In the genomic region with DNA sequence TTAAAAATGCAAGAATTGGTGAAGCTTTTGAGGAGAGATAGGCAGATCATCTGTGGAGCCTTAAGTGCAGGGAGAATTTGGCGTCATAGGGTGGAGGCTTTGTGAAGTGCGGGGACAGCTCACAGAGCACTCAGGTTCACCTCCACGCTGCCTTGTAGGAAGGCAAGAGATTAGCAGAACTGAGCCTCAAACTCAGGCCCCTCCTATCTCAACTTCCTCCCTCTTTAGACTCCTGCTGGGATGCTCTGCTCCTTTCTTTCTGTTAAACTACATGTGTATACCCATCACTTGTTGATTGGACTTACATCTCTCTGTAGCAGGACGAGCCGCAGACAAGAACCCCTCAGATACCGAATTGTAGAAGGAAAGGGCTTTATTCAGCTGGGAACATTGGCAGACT, we compare ENCODE assay signal across 20 cellular contexts.
DNase-seq lines count a peak whose midpoint lies in the region; ATAC-seq, FAIRE-seq and TF ChIP-seq lines count a peak whose summit lies in the region.
"Had no signal": no experiment of that assay in that cellular context is flagged by ENCODE, and none has a peak within 500 bp of the region (broad histone marks: within the 10 kb centered on the region; RNA-seq: fewer than 3 reads in every experiment).

No MANE protein-coding gene starts in this region.

- H3K4me1 ChIP-seq in GM12878 (ENCODE audit: control insufficient read depth, insufficient read depth, low read length): peaks cover 52% of the 10 kb centered on the region
- H3K4me1 ChIP-seq: HAP-1 had no signal

- POLR2A ChIA-PET in GM12878 (lab: Charles Lee): interaction anchor here (1.4 to 1.5 kb wide), 2 partner anchors 9 to 94 kb away, joined by 3 to 8 read pairs; no protein-coding TSS in a partner anchor

- RAD21 ChIA-PET in GM12878 (lab: Charles Lee; ENCODE audit: unreplicated experiment): interaction anchor here (1.1 to 6.3 kb wide), 7 partner anchors 94 to 343 kb away, joined by 3 to 37 read pairs (median 6); no protein-coding TSS in a partner anchor

- TF ChIP-seq RAD21 in GM12878 (IDR thresholded peaks at IDR 0.05; ENCODE audit: insufficient read depth, low read depth, low read length): no peak

- H3K27ac ChIP-seq in GM12878 (ENCODE audit: control insufficient read depth, insufficient read depth): peak overlapping the region; percentile 92
- H3K27ac ChIP-seq: coronary artery had no signal

- TF ChIP-seq POLR2A in GM12878 (IDR thresholded peaks at IDR 0.05; ENCODE audit: low read depth, low read length): no peak

- DNase-seq in Ammon's horn (ENCODE audit: low spot score) (peak; percentile 20), NOMO-1 treated with DMSO at 0.1 percent for 48 hours (lab: John Stamatoyannopoulos, UW; ENCODE audit: unreplicated experiment) (peak; percentile 56), GM12878 (ENCODE audit: low read depth, low spot score) (no peak), retina (no peak), NCI-H2081 (lab: John Stamatoyannopoulos, UW) (no peak), NCI-H2081 treated with DMSO at 0.1 percent for 48 hours (lab: John Stamatoyannopoulos, UW) (no peak), T-helper 9 cell (no peak)
- DNase-seq: activated CD4-positive, alpha-beta T cell treated with anti-CD3 and anti-CD28 coated beads for 48 hours; EL; foreskin melanocyte; left ventricle myocardium superior; NCI-H774; posterior cingulate gyrus; trophoblast cell had no signal

- peak; percentile 20 for ATAC-seq in GM19395 (IDR thresholded peaks at IDR 0.05; ENCODE audit: unreplicated experiment)
- ATAC-seq in GM12878: peak; percentile 32
- ATAC-seq: left ventricle myocardium superior had no signal

- H3K27me3 ChIP-seq in GM12878 (replicated peaks in 1 of 2; ENCODE audit: control insufficient read depth in 2 of 2, insufficient read depth in 2 of 2, low read length in 1 of 2): no peaks in the 10 kb centered on the region

- no peaks in the 10 kb centered on the region; the same call in 2 of the 3 replicates for H3K9me3 ChIP-seq in GM12878 (replicated peaks; ENCODE audit: control insufficient read depth, insufficient read depth, low read length)
- H3K9me3 ChIP-seq: HAP-1 had no signal

- 0 out of 2 replicates have a peak overlapping the region, but pooled peaks have one; percentile 2 for H3K4me3 ChIP-seq in GM12878
- H3K4me3 ChIP-seq: coronary artery, HAP-1, skin epidermis had no signal

- no peak for FAIRE-seq in GM12878 (lab: Jason Lieb, UNC)
- FAIRE-seq: A204.1, endothelial cell of umbilical vein had no signal

- peak overlapping the region; percentile 68 for H2AFZ ChIP-seq in GM12878 (ENCODE audit: control insufficient read depth, low read depth, low read length)

- no peaks in the 10 kb centered on the region for H3K36me3 ChIP-seq in GM12878 (ENCODE audit: control insufficient read depth in 2 of 2, insufficient read depth in 2 of 2, low read length in 1 of 2)
- H3K36me3 ChIP-seq: HAP-1 had no signal

- WGBS in GM12878 (ENCODE audit: insufficient coverage, insufficient replicate concordance, low lambda C conversion rate, missing lambda C conversion rate): 45% methylated on average over 6 of the region's 6 CpGs

- no TSS peak for BruUV-seq in GM12878 (replicated peaks; lab: Mats Ljungman, UMichigan)

- peak overlapping the region; percentile 92 for H3K4me2 ChIP-seq in GM12878 (ENCODE audit: control insufficient read depth, insufficient read depth)

- no peaks in the 10 kb centered on the region for H3K79me2 ChIP-seq in GM12878 (ENCODE audit: control insufficient read depth, insufficient read depth, low read length)

- CTCF ChIA-PET in GM12878 (lab: Yijun Ruan, JAX): interaction anchor here (1.1 to 1.5 kb wide), 5 partner anchors 95 to 202 kb away, joined by 3 to 8 read pairs (median 4); no protein-coding TSS in a partner anchor

- no peaks in the 10 kb centered on the region for H4K20me1 ChIP-seq in GM12878 (ENCODE audit: control insufficient read depth, insufficient read depth)

- 0 out of 2 replicates have a peak overlapping the region, but pooled peaks have one; percentile 38 for H3K9ac ChIP-seq in GM12878 (ENCODE audit: control insufficient read depth, insufficient read depth, low read length)

- TF ChIP-seq EP300 in GM12878 (IDR thresholded peaks at IDR 0.05; ENCODE audit: borderline replicate concordance in 1 of 2, control insufficient read depth in 1 of 2, low read depth in 2 of 2, low read length in 2 of 2): no peak

- intact Hi-C loops in GM12878 (cut with micrococcal nuclease; ENCODE audit: unreplicated experiment): loop anchor here (1.0 to 2.0 kb wide), 2 partner anchors 64 to 94 kb away; no protein-coding TSS in a partner anchor

- in situ Hi-C loops in GM12878 (cut with MboI): no loop called here

- SMC1A ChIA-PET in GM12878 (lab: Charles Lee; ENCODE audit: uncharacterized antibody, unreplicated experiment): interaction anchor here (0.9 to 6.9 kb wide), 18 partner anchors 9 to 373 kb away, joined by 3 to 46 read pairs (median 4); no protein-coding TSS in a partner anchor

- no peak for TF ChIP-seq CTCF in GM12878 (IDR thresholded peaks at IDR 0.05 in 2 of 3, conservative IDR thresholded peaks at IDR 0.05 in 1 of 3; ENCODE audit: control insufficient read depth in 2 of 3, extremely low read depth in 1 of 3, insufficient read depth in 1 of 3, low read depth in 3 of 3, low read length in 3 of 3)

TF ChIP-seq in GM12878, 131 proteins besides CTCF, POLR2A, EP300 and RAD21:
- 0 out of 2 replicates have a peak, but pooled peaks have one; percentile 2 for TF ChIP-seq ATF2 (IDR thresholded peaks at IDR 0.05; ENCODE audit: low read length)
- no peak for TF ChIP-seq RELB (IDR thresholded peaks at IDR 0.05; ENCODE audit: low read depth)
- peak; percentile 47; the same call in 1 of the 2 replicates for TF ChIP-seq SPI1 (IDR thresholded peaks at IDR 0.05; ENCODE audit: borderline replicate concordance, insufficient read depth, low read depth, low read length)
- no peak for TF ChIP-seq FOS (IDR thresholded peaks at IDR 0.05; ENCODE audit: borderline replicate concordance, extremely low read depth, insufficient read length)
- TF ChIP-seq, protein P1, sequence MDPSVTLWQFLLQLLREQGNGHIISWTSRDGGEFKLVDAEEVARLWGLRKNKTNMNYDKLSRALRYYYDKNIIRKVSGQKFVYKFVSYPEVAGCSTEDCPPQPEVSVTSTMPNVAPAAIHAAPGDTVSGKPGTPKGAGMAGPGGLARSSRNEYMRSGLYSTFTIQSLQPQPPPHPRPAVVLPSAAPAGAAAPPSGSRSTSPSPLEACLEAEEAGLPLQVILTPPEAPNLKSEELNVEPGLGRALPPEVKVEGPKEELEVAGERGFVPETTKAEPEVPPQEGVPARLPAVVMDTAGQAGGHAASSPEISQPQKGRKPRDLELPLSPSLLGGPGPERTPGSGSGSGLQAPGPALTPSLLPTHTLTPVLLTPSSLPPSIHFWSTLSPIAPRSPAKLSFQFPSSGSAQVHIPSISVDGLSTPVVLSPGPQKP (IDR thresholded peaks at IDR 0.05; ENCODE audit: low read depth, low read length): no peak
- no peak for TF ChIP-seq HDAC6 (IDR thresholded peaks at IDR 0.05; ENCODE audit: unreplicated experiment)
- TF ChIP-seq TCF3 (IDR thresholded peaks at IDR 0.05; ENCODE audit: borderline replicate concordance, insufficient read depth, low read depth, low read length): no peak
- TF ChIP-seq BRCA1 (IDR thresholded peaks at IDR 0.05; ENCODE audit: low read depth, low read length): no peak
- TF ChIP-seq, protein P2, sequence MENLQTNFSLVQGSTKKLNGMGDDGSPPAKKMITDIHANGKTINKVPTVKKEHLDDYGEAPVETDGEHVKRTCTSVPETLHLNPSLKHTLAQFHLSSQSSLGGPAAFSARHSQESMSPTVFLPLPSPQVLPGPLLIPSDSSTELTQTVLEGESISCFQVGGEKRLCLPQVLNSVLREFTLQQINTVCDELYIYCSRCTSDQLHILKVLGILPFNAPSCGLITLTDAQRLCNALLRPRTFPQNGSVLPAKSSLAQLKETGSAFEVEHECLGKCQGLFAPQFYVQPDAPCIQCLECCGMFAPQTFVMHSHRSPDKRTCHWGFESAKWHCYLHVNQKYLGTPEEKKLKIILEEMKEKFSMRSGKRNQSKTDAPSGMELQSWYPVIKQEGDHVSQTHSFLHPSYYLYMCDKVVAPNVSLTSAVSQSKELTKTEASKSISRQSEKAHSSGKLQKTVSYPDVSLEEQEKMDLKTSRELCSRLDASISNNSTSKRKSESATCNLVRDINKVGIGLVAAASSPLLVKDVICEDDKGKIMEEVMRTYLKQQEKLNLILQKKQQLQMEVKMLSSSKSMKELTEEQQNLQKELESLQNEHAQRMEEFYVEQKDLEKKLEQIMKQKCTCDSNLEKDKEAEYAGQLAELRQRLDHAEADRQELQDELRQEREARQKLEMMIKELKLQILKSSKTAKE (IDR thresholded peaks at IDR 0.05; ENCODE audit: low read depth, poor library complexity, severe bottlenecking): no peak

Comparison
In these comparisons a context has a peak if more than half of its experiments do, and no peak if none do; other contexts are left out.
1. DNase-seq: peak in Ammon's horn (single experiment) and NOMO-1 treated with DMSO at 0.1 percent for 48 hours (single experiment); none in GM12878 (single experiment), retina (single experiment), NCI-H2081 (0 of 2), NCI-H2081 treated with DMSO at 0.1 percent for 48 hours (single experiment) and T-helper 9 cell (single experiment).